10 cellular contexts compared by ENCODE assay signal in genomic region chr5:14415516-14416074, GRCh38.
A peak's percentile ranks its signal among the peaks of the same experiment; 100 is the strongest.
DNase-seq lines count a peak whose midpoint lies in the region; ATAC-seq and TF ChIP-seq lines count a peak whose summit lies in the region.
"Had no signal": no experiment of that assay in that cellular context is flagged by ENCODE, and none has a peak within 500 bp of the region (broad histone marks: within the 10 kb centered on the region; RNA-seq: fewer than 3 reads in every experiment).

No MANE protein-coding gene starts in this region.

- intact Hi-C loops in CD4-positive, alpha-beta memory T cell (cut with micrococcal nuclease), result loop anchor here (2.0 kb wide), 1 partner anchor 395 kb away; no protein-coding TSS in a partner anchor
- intact Hi-C loops in Caco-2 (cut with micrococcal nuclease; ENCODE audit: unreplicated experiment), result no loop called here

- no peaks in the 10 kb centered on the region for H3K9me3 ChIP-seq in CD4-positive, alpha-beta memory T cell (ENCODE audit: control insufficient read depth in 1 of 2, low read length in 2 of 2)
- no peaks in the 10 kb centered on the region for H3K9me3 ChIP-seq in Caco-2

- peak overlapping the region; percentile 48 to 79 (median 63) for H3K4me3 Mint-ChIP-seq in CD4-positive, alpha-beta memory T cell
- peak overlapping the region; percentile 71 for H3K4me3 Mint-ChIP-seq in activated CD8-positive, alpha-beta T cell treated with anti-CD3 and anti-CD28 coated beads, Interleukin-2, amount 10 ng/mL, durations not matched to agents 7 days and 5 days
- H3K4me3 Mint-ChIP-seq in Caco-2 (ENCODE audit: unreplicated experiment), result no peak overlapping the region

- H3K27ac Mint-ChIP-seq in CD4-positive, alpha-beta memory T cell, result peak overlapping the region; percentile 83 to 98 (median 95)
- H3K27ac Mint-ChIP-seq in activated CD8-positive, alpha-beta T cell treated with anti-CD3 and anti-CD28 coated beads, Interleukin-2, amount 10 ng/mL, durations not matched to agents 7 days and 5 days, result peak overlapping the region; percentile 94
- H3K27ac Mint-ChIP-seq in Caco-2 (ENCODE audit: unreplicated experiment), result no peak overlapping the region

- H3K9me3 Mint-ChIP-seq in CD4-positive, alpha-beta memory T cell, result no peaks in the 10 kb centered on the region
- no peaks in the 10 kb centered on the region for H3K9me3 Mint-ChIP-seq in activated CD8-positive, alpha-beta T cell treated with anti-CD3 and anti-CD28 coated beads, Interleukin-2, amount 10 ng/mL, durations not matched to agents 7 days and 5 days (ENCODE audit: insufficient read depth)
- no peaks in the 10 kb centered on the region for H3K9me3 Mint-ChIP-seq in Caco-2 (ENCODE audit: unreplicated experiment)

- peak; percentile 19 for ATAC-seq in GM21619 (IDR thresholded peaks at IDR 0.05; ENCODE audit: unreplicated experiment)
- no peak for ATAC-seq in activated CD8-positive, alpha-beta T cell treated with anti-CD3 and anti-CD28 coated beads, Interleukin-2, amount 10 ng/mL, durations not matched to agents 7 days and 5 days
- ATAC-seq: sciatic nerve had no signal

- peak overlapping the region; percentile 58 for H3K27ac ChIP-seq in CD4-positive, alpha-beta memory T cell (ENCODE audit: low read depth, low read length)

- peaks cover 0 to 1% of the 10 kb centered on the region in 2 donors for H3K36me3 Mint-ChIP-seq in CD4-positive, alpha-beta memory T cell
- H3K36me3 Mint-ChIP-seq in activated CD8-positive, alpha-beta T cell treated with anti-CD3 and anti-CD28 coated beads, Interleukin-2, amount 10 ng/mL, durations not matched to agents 7 days and 5 days (ENCODE audit: low read depth), result peaks cover under 1% of the 10 kb centered on the region
- H3K36me3 Mint-ChIP-seq in Caco-2 (ENCODE audit: insufficient read depth, unreplicated experiment), result peaks cover 62% of the 10 kb centered on the region

- peaks cover 47% of the 10 kb centered on the region for H3K4me1 ChIP-seq in CD4-positive, alpha-beta memory T cell (ENCODE audit: insufficient read depth, low read length)
- no peaks in the 10 kb centered on the region for H3K4me1 ChIP-seq in Caco-2

- CTCF ChIA-PET in CD4-positive, alpha-beta memory T cell (lab: Charles Lee; ENCODE audit: partially characterized antibody), result interaction anchor here (1.1 to 4.9 kb wide), 3 partner anchors 16 to 232 kb away, joined by 3 to 29 read pairs (median 25); no protein-coding TSS in a partner anchor
- CTCF ChIA-PET in activated CD8-positive, alpha-beta T cell treated with anti-CD3 and anti-CD28 coated beads, Interleukin-2, amount 10 ng/mL, durations not matched to agents 7 days and 5 days (lab: Charles Lee), result interaction anchor here (1.0 to 5.1 kb wide), 7 partner anchors 11 to 233 kb away, joined by 4 to 44 read pairs (median 16); partner anchors contain the start of gene OTULINL
- CTCF ChIA-PET in Caco-2 (lab: Charles Lee), result interaction anchor here (1.0 kb wide), 1 partner anchor 233 kb away, joined by 3 read pairs; no protein-coding TSS in a partner anchor

- no peaks in the 10 kb centered on the region for H3K27me3 ChIP-seq in CD4-positive, alpha-beta memory T cell (ENCODE audit: insufficient read depth, low read length)
- H3K27me3 ChIP-seq in Caco-2 (replicated peaks; ENCODE audit: control insufficient read depth, insufficient read depth, low read length), result no peaks in the 10 kb centered on the region

- peak overlapping the region in 1 of 2 donors; percentile 29 for H3K4me3 ChIP-seq in CD4-positive, alpha-beta memory T cell (ENCODE audit: low read length in 2 of 2)
- H3K4me3 ChIP-seq in fibroblast of villous mesenchyme (ENCODE audit: low read depth, low read length), result no peak overlapping the region
- H3K4me3 ChIP-seq in Caco-2 (ENCODE audit: low read depth, low read length), result no peak overlapping the region

- TF ChIP-seq CTCF in fibroblast of villous mesenchyme (IDR thresholded peaks at IDR 0.05; ENCODE audit: insufficient read depth, low read depth, low read length), result no peak
- TF ChIP-seq CTCF in Caco-2 (IDR thresholded peaks at IDR 0.05; ENCODE audit: insufficient read depth in 1 of 2, low read depth in 1 of 2, low read length in 1 of 2, severe bottlenecking in 1 of 2, unreplicated experiment in 1 of 2), result no peak

- H3K27me3 Mint-ChIP-seq in CD4-positive, alpha-beta memory T cell, result peaks cover 0 to 2% of the 10 kb centered on the region in 2 donors
- H3K27me3 Mint-ChIP-seq in activated CD8-positive, alpha-beta T cell treated with anti-CD3 and anti-CD28 coated beads, Interleukin-2, amount 10 ng/mL, durations not matched to agents 7 days and 5 days (ENCODE audit: low read depth), result no peaks in the 10 kb centered on the region
- H3K27me3 Mint-ChIP-seq in Caco-2 (ENCODE audit: insufficient read depth, unreplicated experiment), result no peaks in the 10 kb centered on the region

- POLR2A ChIA-PET in CD4-positive, alpha-beta memory T cell (lab: Charles Lee; ENCODE audit: partially characterized antibody), result interaction anchor here (1.0 to 2.8 kb wide), 3 partner anchors 16 to 233 kb away, joined by 3 to 26 read pairs (median 7); partner anchors contain the start of gene OTULINL
- POLR2A ChIA-PET in activated CD8-positive, alpha-beta T cell treated with anti-CD3 and anti-CD28 coated beads, Interleukin-2, amount 10 ng/mL, durations not matched to agents 7 days and 5 days (lab: Charles Lee), result interaction anchor here (0.8 to 3.7 kb wide), 12 partner anchors 8 to 251 kb away, joined by 3 to 43 read pairs (median 4); partner anchors contain the start of gene OTULINL
- POLR2A ChIA-PET in Caco-2 (lab: Charles Lee), result no interaction called here

- DNase-seq in CD4-positive, alpha-beta memory T cell, result peak in 1 of 5 donors; percentile 51
- DNase-seq in activated CD8-positive, alpha-beta T cell treated with anti-CD3 and anti-CD28 coated beads, Interleukin-2, amount 10 ng/mL, durations not matched to agents 7 days and 5 days, result no peak
- DNase-seq in fibroblast of villous mesenchyme (ENCODE audit: low read depth) (peak; percentile 21), Caco-2 (no peak), NCI-H345 treated with DMSO at 0.1 percent for 48 hours (lab: John Stamatoyannopoulos, UW; ENCODE audit: unreplicated experiment) (no peak), retina (no peak), AML-193 (lab: John Stamatoyannopoulos, UW) (no peak)
- DNase-seq: NCI-H524 had no signal

- no peaks in the 10 kb centered on the region for H3K36me3 ChIP-seq in CD4-positive, alpha-beta memory T cell (ENCODE audit: insufficient read depth, low read length)
- H3K36me3 ChIP-seq in Caco-2 (ENCODE audit: control insufficient read depth, insufficient read depth, low read length), result no peaks in the 10 kb centered on the region; the same call in none of the 2 replicates

- BruUV-seq in Caco-2 (replicated peaks; lab: Mats Ljungman, UMichigan), result no TSS peak

- peaks cover 32 to 66% (median 46%) of the 10 kb centered on the region in 4 donors for H3K4me1 Mint-ChIP-seq in CD4-positive, alpha-beta memory T cell
- H3K4me1 Mint-ChIP-seq in activated CD8-positive, alpha-beta T cell treated with anti-CD3 and anti-CD28 coated beads, Interleukin-2, amount 10 ng/mL, durations not matched to agents 7 days and 5 days (ENCODE audit: low read depth), result peaks cover 61% of the 10 kb centered on the region
- no peaks in the 10 kb centered on the region for H3K4me1 Mint-ChIP-seq in Caco-2 (ENCODE audit: low read depth, unreplicated experiment)
